ENCODE assay signal across 26 cellular contexts in the genomic region with DNA sequence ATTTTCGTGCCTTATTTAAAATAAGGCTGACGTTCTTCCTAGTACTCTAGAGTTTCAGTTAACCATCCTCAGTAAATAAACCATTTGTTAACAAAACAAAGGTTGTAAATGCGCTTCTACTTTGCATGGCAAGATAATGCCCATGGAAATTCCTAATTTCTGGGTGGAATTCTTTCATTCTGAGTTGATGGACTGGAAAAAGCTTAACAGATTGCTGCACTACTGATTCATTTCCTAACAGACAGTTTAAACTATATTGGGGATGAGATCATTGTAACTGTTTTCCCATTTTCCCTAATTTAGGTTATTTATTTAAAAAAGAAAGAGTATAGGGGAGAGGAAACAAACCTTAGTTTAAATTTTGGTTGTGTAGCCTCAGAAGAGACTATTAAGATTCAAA.
DNase-seq lines count a peak whose midpoint lies in the region; ATAC-seq and TF ChIP-seq lines count a peak whose summit lies in the region.
"Had no signal": no experiment of that assay in that cellular context is flagged by ENCODE, and none has a peak within 500 bp of the region (broad histone marks: within the 10 kb centered on the region; RNA-seq: fewer than 3 reads in every experiment).

No MANE protein-coding gene starts in this region.

- intact Hi-C loops in natural killer cell (cut with micrococcal nuclease) = no loop called here

- TF ChIP-seq CTCF in HFFc6 (IDR thresholded peaks at IDR 0.05) (no peak), natural killer cell (IDR thresholded peaks at IDR 0.05) (no peak)

- H3K36me3 ChIP-seq in ACC112 (ENCODE audit: insufficient read depth, low read length) (no peaks in the 10 kb centered on the region), adipocyte (ENCODE audit: control insufficient read depth, insufficient read depth, low read length, severe bottlenecking) (no peaks in the 10 kb centered on the region)
- H3K36me3 ChIP-seq: colonic mucosa, transverse colon had no signal

- peaks cover 3% of the 10 kb centered on the region for H3K27me3 Mint-ChIP-seq in HFFc6 (ENCODE audit: insufficient read depth)
- H3K27me3 Mint-ChIP-seq in natural killer cell (ENCODE audit: low read depth in 2 of 2) = no peaks in the 10 kb centered on the region
- H3K27me3 Mint-ChIP-seq: CD4-positive, alpha-beta memory T cell had no signal

- H3K4me3 ChIP-seq in ACC112 (ENCODE audit: low read depth, low read length) (no peak overlapping the region), adipocyte (ENCODE audit: low read length) (no peak overlapping the region)
- H3K4me3 ChIP-seq: colonic mucosa, lung, skin epidermis, transverse colon had no signal

- peaks cover 41% of the 10 kb centered on the region for H3K4me1 ChIP-seq in ACC112 (ENCODE audit: control insufficient read depth, insufficient read depth, low read length, unreplicated experiment)
- H3K4me1 ChIP-seq in adipocyte (ENCODE audit: control insufficient read depth, insufficient read depth, low read length) = peaks cover 18% of the 10 kb centered on the region
- H3K4me1 ChIP-seq: colonic mucosa, transverse colon had no signal

- peak overlapping the region; percentile 31 for H2AFZ ChIP-seq in ACC112 (ENCODE audit: low read length, unreplicated experiment)

- no peaks in the 10 kb centered on the region for H3K79me2 ChIP-seq in ACC112 (ENCODE audit: control insufficient read depth, insufficient read depth, low read length, unreplicated experiment)

- H3K9me3 Mint-ChIP-seq in HFFc6 = peaks cover 4% of the 10 kb centered on the region; the same call in 1 of the 2 replicates
- H3K9me3 Mint-ChIP-seq in natural killer cell = peaks cover 2 to 13% of the 10 kb centered on the region in 2 donors

- DNase-seq in HFFc6 (peak; percentile 76), adipocyte (ENCODE audit: low read depth) (peak; percentile 52), fibroblast of peridontal ligament (ENCODE audit: extremely low read depth) (peak; percentile 66), natural killer cell (no peak), COR-L47 (lab: John Stamatoyannopoulos, UW) (no peak), NAMALWA (ENCODE audit: low spot score) (no peak)
- DNase-seq: 8988T; activated CD8-positive, alpha-beta T cell treated with anti-CD3 and anti-CD28 coated beads, Interleukin-2, amount 10 ng/mL, durations not matched to agents 7 days and 5 days; activated gamma-delta T cell; activated T-cell treated with anti-CD3 and anti-CD28 coated beads for 4 hours; CD4-positive, alpha-beta memory T cell; colonic mucosa; DMS153; H7; NCI-H1048; NCI-H187 treated with DMSO at 0.1 percent for 48 hours; NCI-H2227 treated with DMSO at 0.1 percent for 48 hours; NCI-H774; stimulated activated CD4-positive, alpha-beta T cell treated with anti-CD3 and anti-CD28 coated beads, Interleukin-1b, Interleukin-23, amount 100 ng/mL, for 48 hours; T-helper 9 cell; transverse colon had no signal

- ATAC-seq in natural killer cell (no peak), GM21360 (IDR thresholded peaks at IDR 0.05; ENCODE audit: unreplicated experiment) (no peak)
- ATAC-seq: activated CD4-positive, CD25-positive, alpha-beta regulatory T cell treated with anti-CD3 and anti-CD28 coated beads, Interleukin-2, amount 50 U/mL, for 24 hours; activated CD8-positive, alpha-beta T cell treated with anti-CD3 and anti-CD28 coated beads, Interleukin-2, amount 10 ng/mL, durations not matched to agents 7 days and 5 days had no signal

- H3K27ac ChIP-seq in ACC112 (ENCODE audit: low read depth, low read length) = peak overlapping the region; percentile 21; the same call in 1 of the 2 replicates
- H3K27ac ChIP-seq: colonic mucosa, skin epidermis, transverse colon had no signal

- no peaks in the 10 kb centered on the region for H3K9me3 ChIP-seq in adipocyte (ENCODE audit: control insufficient read depth, low read length)
- H3K9me3 ChIP-seq: colonic mucosa, transverse colon had no signal

- peak overlapping the region; percentile 55 for H3K4me3 Mint-ChIP-seq in HFFc6
- no peak overlapping the region for H3K4me3 Mint-ChIP-seq in natural killer cell
- H3K4me3 Mint-ChIP-seq: activated CD8-positive, alpha-beta T cell treated with anti-CD3 and anti-CD28 coated beads, Interleukin-2, amount 10 ng/mL, durations not matched to agents 7 days and 5 days; CD4-positive, alpha-beta memory T cell had no signal

- H3K27me3 ChIP-seq in ACC112 (ENCODE audit: insufficient read depth, low read length) (no peaks in the 10 kb centered on the region), adipocyte (replicated peaks; ENCODE audit: control insufficient read depth, insufficient read depth, low read length) (no peaks in the 10 kb centered on the region)
- H3K27me3 ChIP-seq: colonic mucosa, transverse colon had no signal

- H3K27ac Mint-ChIP-seq in HFFc6 (peak overlapping the region; percentile 94), natural killer cell (no peak overlapping the region)
- H3K27ac Mint-ChIP-seq: activated CD8-positive, alpha-beta T cell treated with anti-CD3 and anti-CD28 coated beads, Interleukin-2, amount 10 ng/mL, durations not matched to agents 7 days and 5 days; CD4-positive, alpha-beta memory T cell had no signal

- H3K4me1 Mint-ChIP-seq in HFFc6 (ENCODE audit: low read depth) (peaks cover 99% of the 10 kb centered on the region), natural killer cell (no peaks in the 10 kb centered on the region)
- H3K4me1 Mint-ChIP-seq: CD4-positive, alpha-beta memory T cell had no signal

- peaks cover 17% of the 10 kb centered on the region for H3K36me3 Mint-ChIP-seq in HFFc6 (ENCODE audit: low read depth)
- no peaks in the 10 kb centered on the region for H3K36me3 Mint-ChIP-seq in natural killer cell
- H3K36me3 Mint-ChIP-seq: CD4-positive, alpha-beta memory T cell had no signal

- no peak overlapping the region for H3K9ac ChIP-seq in adipocyte (ENCODE audit: low read length)

Comparison
In these comparisons a context has a peak if more than half of its experiments do, and no peak if none do; other contexts are left out.
1. DNase-seq: peak in HFFc6 (single experiment), adipocyte (single experiment) and fibroblast of peridontal ligament (single experiment); none in natural killer cell (single experiment), COR-L47 (single experiment) and NAMALWA (single experiment).